2 cellular contexts compared by ENCODE assay signal in genomic region chr2:85728883-85729824, GRCh38.
TF ChIP-seq lines count a peak whose summit lies in the region.

No MANE protein-coding gene starts in this region.

TF ChIP-seq in HEK293, 187 proteins besides CTCF, POLR2A, EP300 and RAD21:
- TF ChIP-seq, protein P1, sequence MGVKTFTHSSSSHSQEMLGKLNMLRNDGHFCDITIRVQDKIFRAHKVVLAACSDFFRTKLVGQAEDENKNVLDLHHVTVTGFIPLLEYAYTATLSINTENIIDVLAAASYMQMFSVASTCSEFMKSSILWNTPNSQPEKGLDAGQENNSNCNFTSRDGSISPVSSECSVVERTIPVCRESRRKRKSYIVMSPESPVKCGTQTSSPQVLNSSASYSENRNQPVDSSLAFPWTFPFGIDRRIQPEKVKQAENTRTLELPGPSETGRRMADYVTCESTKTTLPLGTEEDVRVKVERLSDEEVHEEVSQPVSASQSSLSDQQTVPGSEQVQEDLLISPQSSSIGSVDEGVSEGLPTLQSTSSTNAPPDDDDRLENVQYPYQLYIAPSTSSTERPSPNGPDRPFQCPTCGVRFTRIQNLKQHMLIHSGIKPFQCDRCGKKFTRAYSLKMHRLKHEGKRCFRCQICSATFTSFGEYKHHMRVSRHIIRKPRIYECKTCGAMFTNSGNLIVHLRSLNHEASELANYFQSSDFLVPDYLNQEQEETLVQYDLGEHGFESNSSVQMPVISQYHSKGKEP (tag by site-specific recombination; IDR thresholded peaks at IDR 0.05): no peak
- TF ChIP-seq ZBTB17 (tag by site-specific recombination; IDR thresholded peaks at IDR 0.05) (peak; percentile 56; the same call in 1 of the 2 replicates), ZNF792 (tag by site-specific recombination; IDR thresholded peaks at IDR 0.05) (no peak), ZSCAN30 (tag by site-specific recombination; IDR thresholded peaks at IDR 0.05) (peak; percentile 89), ZNF654 (tag by site-specific recombination; IDR thresholded peaks at IDR 0.05; ENCODE audit: low read depth) (peak; percentile 90), ZNF660 (tag by site-specific recombination; IDR thresholded peaks at IDR 0.05) (0 out of 2 replicates have a peak, but pooled peaks have one; percentile 31), GLIS1 (tag by site-specific recombination; IDR thresholded peaks at IDR 0.05) (peak; percentile 10; the same call in 1 of the 2 replicates), ZNF394 (tag by site-specific recombination; IDR thresholded peaks at IDR 0.05; ENCODE audit: borderline replicate concordance) (peak; percentile 83; the same call in 1 of the 2 replicates), ZNF335 (tag by site-specific recombination; conservative IDR thresholded peaks at IDR 0.05) (peak; percentile 22; the same call in 1 of the 2 replicates)

TF ChIP-seq in GM12878, 131 proteins besides CTCF, POLR2A, EP300 and RAD21 (continued from another document and continues in another):
- TF ChIP-seq ZBTB33 (IDR thresholded peaks at IDR 0.05) (no peak), ZBTB4 (CRISPR knock-in tag; IDR thresholded peaks at IDR 0.05) (no peak), IRF4 (IDR thresholded peaks at IDR 0.05; ENCODE audit: low read depth, low read length) (peak; percentile 66; the same call in 1 of the 2 replicates), MXI1 (IDR thresholded peaks at IDR 0.05; ENCODE audit: low read depth, low read length) (no peak), ASH2L (IDR thresholded peaks at IDR 0.05; ENCODE audit: borderline replicate concordance, low read depth) (no peak), RUNX3 (IDR thresholded peaks at IDR 0.05; ENCODE audit: low read length) (peak; percentile 39), HSF1 (IDR thresholded peaks at IDR 0.05; ENCODE audit: low read depth, low read length) (no peak), NBN (IDR thresholded peaks at IDR 0.05) (0 out of 2 replicates have a peak, but pooled peaks have one; percentile 22), POLR2AphosphoS5 (IDR thresholded peaks at IDR 0.05; ENCODE audit: low read length) (no peak), MEF2B (IDR thresholded peaks at IDR 0.05; ENCODE audit: partially characterized antibody, poor library complexity, severe bottlenecking) (peak; percentile 91), ELK1 (IDR thresholded peaks at IDR 0.05; ENCODE audit: low read depth, low read length) (no peak), IKZF1 (conservative IDR thresholded peaks at IDR 0.05) (peak; percentile 77), EED (IDR thresholded peaks at IDR 0.05; ENCODE audit: low read depth) (peak; percentile 49; the same call in 1 of the 2 replicates), E2F4 (IDR thresholded peaks at IDR 0.05; ENCODE audit: low read depth, low read length) (0 out of 2 replicates have a peak, but pooled peaks have one; percentile 47), RBBP5 (conservative IDR thresholded peaks at IDR 0.05) (no peak), PAX8 (IDR thresholded peaks at IDR 0.05) (no peak), BRCA1 (IDR thresholded peaks at IDR 0.05; ENCODE audit: low read depth, low read length) (no peak; the same call in 1 of the 2 replicates), POU2F2 (IDR thresholded peaks at IDR 0.05; ENCODE audit: borderline replicate concordance, low read depth, low read length) (peak; percentile 22; the same call in 1 of the 3 replicates), STAT3 (IDR thresholded peaks at IDR 0.05; ENCODE audit: low read depth, low read length) (no peak), SUZ12 (IDR thresholded peaks at IDR 0.05; ENCODE audit: unreplicated experiment) (no peak), ZBTB11 (CRISPR knock-in tag; IDR thresholded peaks at IDR 0.05) (no peak), SUPT20H (IDR thresholded peaks at IDR 0.05; ENCODE audit: borderline replicate concordance, control insufficient read depth, low read depth, low read length) (no peak), CHD2 (IDR thresholded peaks at IDR 0.05; ENCODE audit: borderline replicate concordance, low read depth, low read length) (no peak), TCF7 (IDR thresholded peaks at IDR 0.05; ENCODE audit: borderline replicate concordance) (no peak), NR2F1 (conservative IDR thresholded peaks at IDR 0.05) (peak; percentile 60; the same call in 1 of the 2 replicates), YY1 (IDR thresholded peaks at IDR 0.05; ENCODE audit: low read depth, low read length) (peak; percentile 70), CBX3 (IDR thresholded peaks at IDR 0.05; ENCODE audit: borderline replicate concordance, low read depth) (no peak), KLF5 (IDR thresholded peaks at IDR 0.05; ENCODE audit: partially characterized antibody) (no peak), IKZF2 (IDR thresholded peaks at IDR 0.05) (peak; percentile 49 to 51; a peak in 2 of 4 replicates), GATAD2B (conservative IDR thresholded peaks at IDR 0.05; ENCODE audit: low read depth) (peak; percentile 83; the same call in 1 of the 2 replicates), NFYA (IDR thresholded peaks at IDR 0.05; ENCODE audit: borderline replicate concordance, low read depth, low read length) (no peak), TCF12 (IDR thresholded peaks at IDR 0.05; ENCODE audit: low read depth, low read length) (peak; percentile 59; the same call in 1 of the 2 replicates)
- TF ChIP-seq, protein P2, sequence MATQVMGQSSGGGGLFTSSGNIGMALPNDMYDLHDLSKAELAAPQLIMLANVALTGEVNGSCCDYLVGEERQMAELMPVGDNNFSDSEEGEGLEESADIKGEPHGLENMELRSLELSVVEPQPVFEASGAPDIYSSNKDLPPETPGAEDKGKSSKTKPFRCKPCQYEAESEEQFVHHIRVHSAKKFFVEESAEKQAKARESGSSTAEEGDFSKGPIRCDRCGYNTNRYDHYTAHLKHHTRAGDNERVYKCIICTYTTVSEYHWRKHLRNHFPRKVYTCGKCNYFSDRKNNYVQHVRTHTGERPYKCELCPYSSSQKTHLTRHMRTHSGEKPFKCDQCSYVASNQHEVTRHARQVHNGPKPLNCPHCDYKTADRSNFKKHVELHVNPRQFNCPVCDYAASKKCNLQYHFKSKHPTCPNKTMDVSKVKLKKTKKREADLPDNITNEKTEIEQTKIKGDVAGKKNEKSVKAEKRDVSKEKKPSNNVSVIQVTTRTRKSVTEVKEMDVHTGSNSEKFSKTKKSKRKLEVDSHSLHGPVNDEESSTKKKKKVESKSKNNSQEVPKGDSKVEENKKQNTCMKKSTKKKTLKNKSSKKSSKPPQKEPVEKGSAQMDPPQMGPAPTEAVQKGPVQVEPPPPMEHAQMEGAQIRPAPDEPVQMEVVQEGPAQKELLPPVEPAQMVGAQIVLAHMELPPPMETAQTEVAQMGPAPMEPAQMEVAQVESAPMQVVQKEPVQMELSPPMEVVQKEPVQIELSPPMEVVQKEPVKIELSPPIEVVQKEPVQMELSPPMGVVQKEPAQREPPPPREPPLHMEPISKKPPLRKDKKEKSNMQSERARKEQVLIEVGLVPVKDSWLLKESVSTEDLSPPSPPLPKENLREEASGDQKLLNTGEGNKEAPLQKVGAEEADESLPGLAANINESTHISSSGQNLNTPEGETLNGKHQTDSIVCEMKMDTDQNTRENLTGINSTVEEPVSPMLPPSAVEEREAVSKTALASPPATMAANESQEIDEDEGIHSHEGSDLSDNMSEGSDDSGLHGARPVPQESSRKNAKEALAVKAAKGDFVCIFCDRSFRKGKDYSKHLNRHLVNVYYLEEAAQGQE (IDR thresholded peaks at IDR 0.05; ENCODE audit: low read depth, low read length): no peak
- TF ChIP-seq, protein P3, sequence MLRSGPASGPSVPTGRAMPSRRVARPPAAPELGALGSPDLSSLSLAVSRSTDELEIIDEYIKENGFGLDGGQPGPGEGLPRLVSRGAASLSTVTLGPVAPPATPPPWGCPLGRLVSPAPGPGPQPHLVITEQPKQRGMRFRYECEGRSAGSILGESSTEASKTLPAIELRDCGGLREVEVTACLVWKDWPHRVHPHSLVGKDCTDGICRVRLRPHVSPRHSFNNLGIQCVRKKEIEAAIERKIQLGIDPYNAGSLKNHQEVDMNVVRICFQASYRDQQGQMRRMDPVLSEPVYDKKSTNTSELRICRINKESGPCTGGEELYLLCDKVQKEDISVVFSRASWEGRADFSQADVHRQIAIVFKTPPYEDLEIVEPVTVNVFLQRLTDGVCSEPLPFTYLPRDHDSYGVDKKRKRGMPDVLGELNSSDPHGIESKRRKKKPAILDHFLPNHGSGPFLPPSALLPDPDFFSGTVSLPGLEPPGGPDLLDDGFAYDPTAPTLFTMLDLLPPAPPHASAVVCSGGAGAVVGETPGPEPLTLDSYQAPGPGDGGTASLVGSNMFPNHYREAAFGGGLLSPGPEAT (IDR thresholded peaks at IDR 0.05; ENCODE audit: low read depth): peak; percentile 66; the same call in 1 of the 2 replicates
